In genomic region chr3:50189274-50189673, GRCh38 we compare ENCODE assay signal across 1 cellular context.
TF ChIP-seq lines count a peak whose summit lies in the region.

No MANE protein-coding gene starts in this region.

TF ChIP-seq in GM12878, 131 proteins besides CTCF, POLR2A, EP300 and RAD21:
- TF ChIP-seq EGR1 (IDR thresholded peaks at IDR 0.05; ENCODE audit: borderline replicate concordance in 1 of 2, low read depth in 2 of 2, low read length in 2 of 2), result 0 out of 3 replicates have a peak, but pooled peaks of 1 of the 2 experiments have one; percentile 26
- no peak for TF ChIP-seq NFIC (IDR thresholded peaks at IDR 0.05; ENCODE audit: low read depth, low read length)
- TF ChIP-seq RUNX3 (IDR thresholded peaks at IDR 0.05; ENCODE audit: low read length), result peak; percentile 31; the same call in 1 of the 2 replicates
- peak; percentile 69; the same call in 1 of the 2 replicates for TF ChIP-seq SMC3 (IDR thresholded peaks at IDR 0.05; ENCODE audit: borderline replicate concordance, low read length)
